ENCODE assay signal across 8 cellular contexts in genomic region chr22:23893446-23893956, GRCh38. TPM values are rescaled to one million over a fixed set of nuclear protein-coding genes. Genes with fewer than 3 reads are reported as not detected.
DNase-seq lines count a peak whose midpoint lies in the region; ATAC-seq and TF ChIP-seq lines count a peak whose summit lies in the region.

No MANE protein-coding gene starts in this region.

- no peak for DNase-seq in NB4 (ENCODE audit: low read depth)
- DNase-seq in effector memory CD8-positive, alpha-beta T cell, result no peak
- DNase-seq in neural crest cell (ENCODE audit: low read depth, low spot score), result no peak
- DNase-seq in stimulated activated CD4-positive, alpha-beta T cell treated with anti-CD3 and anti-CD28 coated beads, Interleukin-12 subunit alpha, Interleukin-12 subunit beta, amount 100 ng/mL, for 4 hours, result no peak
- DNase-seq in MV-4-11 (lab: John Stamatoyannopoulos, UW), result no peak
- DNase-seq in SKM-1 treated with dmso at 0.1 percent for 144 hours (lab: John Stamatoyannopoulos, UW; ENCODE audit: unreplicated experiment), result no peak

- no peak for TF ChIP-seq CTCF in C4-2B (conservative IDR thresholded peaks at IDR 0.05)
- TF ChIP-seq CTCF in NB4 (IDR thresholded peaks at IDR 0.05; ENCODE audit: low read depth, low read length), result no peak
- TF ChIP-seq CTCF in neural crest cell (conservative IDR thresholded peaks at IDR 0.05), result no peak

- H3K27ac ChIP-seq in C4-2B, result peak overlapping the region; percentile 98

- TF ChIP-seq POLR2A in NB4 (IDR thresholded peaks at IDR 0.05; ENCODE audit: extremely low read depth, insufficient read length), result no peak

- H3K4me3 ChIP-seq in NB4 (ENCODE audit: low read depth, low read length), result peak overlapping the region; percentile 62

- peak overlapping the region; percentile 95 to 96 for H3K27ac Mint-ChIP-seq in effector memory CD8-positive, alpha-beta T cell
- peak overlapping the region; percentile 89 for H3K27ac Mint-ChIP-seq in neural crest cell (ENCODE audit: unreplicated experiment)

- no peak for ATAC-seq in effector memory CD8-positive, alpha-beta T cell (replicated peaks)
- no peak for ATAC-seq in HG02981 (IDR thresholded peaks at IDR 0.05; ENCODE audit: unreplicated experiment)

- no peaks in the 10 kb centered on the region for H3K27me3 Mint-ChIP-seq in effector memory CD8-positive, alpha-beta T cell
- H3K27me3 Mint-ChIP-seq in neural crest cell (ENCODE audit: low read depth), result peaks cover 5% of the 10 kb centered on the region

- peak overlapping the region; percentile 94 to 97 for H3K4me3 Mint-ChIP-seq in effector memory CD8-positive, alpha-beta T cell
- H3K4me3 Mint-ChIP-seq in neural crest cell, result peak overlapping the region; percentile 97

- H3K36me3 Mint-ChIP-seq in effector memory CD8-positive, alpha-beta T cell (ENCODE audit: insufficient read depth), result peaks cover 35% of the 10 kb centered on the region
- H3K36me3 Mint-ChIP-seq in neural crest cell (ENCODE audit: low read depth), result peaks cover 7% of the 10 kb centered on the region

- no peaks in the 10 kb centered on the region for H3K9me3 Mint-ChIP-seq in effector memory CD8-positive, alpha-beta T cell
- H3K9me3 Mint-ChIP-seq in neural crest cell, result peaks cover 12% of the 10 kb centered on the region

- peaks cover 19 to 28% of the 10 kb centered on the region in 2 donors for H3K4me1 Mint-ChIP-seq in effector memory CD8-positive, alpha-beta T cell (ENCODE audit: low read depth in 2 of 2)
- peaks cover 29% of the 10 kb centered on the region for H3K4me1 Mint-ChIP-seq in neural crest cell

RNA-seq across cellular contexts. Expression of gene MIF, which starts 0.7 kb away (rescaled TPM):
- 637 and 642 TPM in 2 replicates for total RNA-seq in neural crest cell

RNA-seq across cellular contexts. Expression of gene SLC2A11, which starts 35.8 kb away (rescaled TPM):
- 17.1 and 18.2 TPM in 2 replicates for total RNA-seq in neural crest cell

RNA-seq across cellular contexts. Expression of gene DERL3, which starts 54.7 kb away (rescaled TPM):
- 5.7 TPM in 2 replicates for total RNA-seq in neural crest cell
